In genomic region chr2:231924889-231925275, GRCh38 we compare ENCODE assay signal across 10 cellular contexts. TPM values are rescaled to one million over a fixed set of nuclear protein-coding genes. Genes with fewer than 3 reads are reported as not detected.
DNase-seq lines count a peak whose midpoint lies in the region; ATAC-seq and TF ChIP-seq lines count a peak whose summit lies in the region.
"Had no signal": no experiment of that assay in that cellular context is flagged by ENCODE, and none has a peak within 500 bp of the region (broad histone marks: within the 10 kb centered on the region; RNA-seq: fewer than 3 reads in every experiment).

No MANE protein-coding gene starts in this region.

- H3K4me1 Mint-ChIP-seq in activated CD4-positive, alpha-beta T cell treated with anti-CD3 and anti-CD28 coated beads, Interleukin-2, amount 10 ng/mL, durations not matched to agents 24 days and 14 days = peaks cover 10% of the 10 kb centered on the region
- H3K4me1 Mint-ChIP-seq in glutamatergic neuron (ENCODE audit: low read depth, unreplicated experiment) = peaks cover 43% of the 10 kb centered on the region
- peaks cover 16 to 27% of the 10 kb centered on the region in 2 donors for H3K4me1 Mint-ChIP-seq in stimulated activated naive B cell treated with anti-CD40 and anti-IgM and Interleukin-4, amounts not matched to agents 10 μg/mL and 1 μg/mL and 100 μg/mL, for 72 hours

- H3K36me3 Mint-ChIP-seq in activated CD4-positive, alpha-beta T cell treated with anti-CD3 and anti-CD28 coated beads, Interleukin-2, amount 10 ng/mL, durations not matched to agents 24 days and 14 days (ENCODE audit: low read depth) = no peaks in the 10 kb centered on the region
- H3K36me3 Mint-ChIP-seq in glutamatergic neuron (ENCODE audit: unreplicated experiment) = no peaks in the 10 kb centered on the region
- H3K36me3 Mint-ChIP-seq in stimulated activated naive B cell treated with anti-CD40 and anti-IgM and Interleukin-4, amounts not matched to agents 10 μg/mL and 1 μg/mL and 100 μg/mL, for 72 hours = no peaks in the 10 kb centered on the region

- no peak for TF ChIP-seq CTCF in glutamatergic neuron (IDR thresholded peaks at IDR 0.05; ENCODE audit: partially characterized antibody, unreplicated experiment)

- no peaks in the 10 kb centered on the region for H3K9me3 Mint-ChIP-seq in activated CD4-positive, alpha-beta T cell treated with anti-CD3 and anti-CD28 coated beads, Interleukin-2, amount 10 ng/mL, durations not matched to agents 24 days and 14 days
- peaks cover 10% of the 10 kb centered on the region for H3K9me3 Mint-ChIP-seq in glutamatergic neuron (ENCODE audit: unreplicated experiment)
- H3K9me3 Mint-ChIP-seq in stimulated activated naive B cell treated with anti-CD40 and anti-IgM and Interleukin-4, amounts not matched to agents 10 μg/mL and 1 μg/mL and 100 μg/mL, for 72 hours = no peaks in the 10 kb centered on the region

- peak overlapping the region; percentile 63 for H3K4me3 Mint-ChIP-seq in activated CD4-positive, alpha-beta T cell treated with anti-CD3 and anti-CD28 coated beads, Interleukin-2, amount 10 ng/mL, durations not matched to agents 24 days and 14 days
- peak overlapping the region; percentile 76 for H3K4me3 Mint-ChIP-seq in glutamatergic neuron (ENCODE audit: unreplicated experiment)
- peak overlapping the region; percentile 57 to 72 for H3K4me3 Mint-ChIP-seq in stimulated activated naive B cell treated with anti-CD40 and anti-IgM and Interleukin-4, amounts not matched to agents 10 μg/mL and 1 μg/mL and 100 μg/mL, for 72 hours

- DNase-seq in activated CD4-positive, alpha-beta T cell treated with anti-CD3 and anti-CD28 coated beads, Interleukin-2, amount 10 ng/mL, durations not matched to agents 24 days and 14 days = no peak
- no peak for DNase-seq in activated CD4-positive, alpha-beta T cell treated with anti-CD3 and anti-CD28 coated beads, Interleukin-2, amount 50 U/mL, for 4 hours
- DNase-seq in glutamatergic neuron = no peak
- DNase-seq in stimulated activated naive B cell treated with anti-CD40 and anti-IgM and Interleukin-4, amounts not matched to agents 10 μg/mL and 1 μg/mL and 100 μg/mL, for 72 hours = no peak
- no peak for DNase-seq in NCI-H82 treated with DMSO at 0.1 percent for 48 hours (lab: John Stamatoyannopoulos, UW; ENCODE audit: unreplicated experiment)
- no peak for DNase-seq in erythroblast (lab: John Stamatoyannopoulos, UW)

- no peak for TF ChIP-seq POLR2A in erythroblast (IDR thresholded peaks at IDR 0.05; ENCODE audit: low read length)

- peak; percentile 8 for ATAC-seq in SK-N-SH treated with all-trans-retinoic acid at 6 μM for 48 hours
- ATAC-seq in stimulated activated naive B cell treated with anti-CD40 and anti-IgM and Interleukin-4, amounts not matched to agents 10 μg/mL and 1 μg/mL and 100 μg/mL, for 72 hours (replicated peaks) = peak; percentile 11 to 12
- ATAC-seq in GM19023 (IDR thresholded peaks at IDR 0.05; ENCODE audit: unreplicated experiment) = no peak

- no peak overlapping the region for H3K27ac Mint-ChIP-seq in activated CD4-positive, alpha-beta T cell treated with anti-CD3 and anti-CD28 coated beads, Interleukin-2, amount 10 ng/mL, durations not matched to agents 24 days and 14 days
- H3K27ac Mint-ChIP-seq in glutamatergic neuron (ENCODE audit: unreplicated experiment) = peak overlapping the region; percentile 55
- no peak overlapping the region for H3K27ac Mint-ChIP-seq in stimulated activated naive B cell treated with anti-CD40 and anti-IgM and Interleukin-4, amounts not matched to agents 10 μg/mL and 1 μg/mL and 100 μg/mL, for 72 hours

- intact Hi-C loops in activated CD4-positive, alpha-beta T cell treated with anti-CD3 and anti-CD28 coated beads, Interleukin-2, amount 10 ng/mL, durations not matched to agents 24 days and 14 days (cut with micrococcal nuclease) = loop anchor here (1.0 kb wide), 2 partner anchors 217 to 402 kb away; no protein-coding TSS in a partner anchor

- peaks cover 53% of the 10 kb centered on the region for H3K27me3 Mint-ChIP-seq in activated CD4-positive, alpha-beta T cell treated with anti-CD3 and anti-CD28 coated beads, Interleukin-2, amount 10 ng/mL, durations not matched to agents 24 days and 14 days
- peaks cover 24% of the 10 kb centered on the region for H3K27me3 Mint-ChIP-seq in glutamatergic neuron (ENCODE audit: unreplicated experiment)
- peaks cover 51 to 60% of the 10 kb centered on the region in 2 donors for H3K27me3 Mint-ChIP-seq in stimulated activated naive B cell treated with anti-CD40 and anti-IgM and Interleukin-4, amounts not matched to agents 10 μg/mL and 1 μg/mL and 100 μg/mL, for 72 hours

TF ChIP-seq in SK-N-SH treated with all-trans-retinoic acid at 6 μM for 48 hours, 23 proteins besides CTCF, POLR2A, EP300 and RAD21:
- no peak for TF ChIP-seq ESRRG (CRISPR knock-in tag; IDR thresholded peaks at IDR 0.05)
TF ChIP-seq in SK-N-SH treated with all-trans-retinoic acid at 6 μM for 48 hours: peak in this region for 0.

RNA-seq across cellular contexts. Expression of gene NPPC, which starts 1.3 kb away (rescaled TPM):
- total RNA-seq in activated CD4-positive, alpha-beta T cell treated with anti-CD3 and anti-CD28 coated beads, Interleukin-2, amount 10 ng/mL, durations not matched to agents 24 days and 14 days = 0.76 and 2.2 TPM in 2 replicates
- total RNA-seq in glutamatergic neuron (ENCODE audit: unreplicated experiment) = 18.5 TPM
- total RNA-seq: HT1080, kidney had no signal

RNA-seq across cellular contexts. Expression of gene DIS3L2, which starts 36.6 kb away (rescaled TPM):
- 27.8 and 29.5 TPM in 2 replicates for total RNA-seq in activated CD4-positive, alpha-beta T cell treated with anti-CD3 and anti-CD28 coated beads, Interleukin-2, amount 10 ng/mL, durations not matched to agents 24 days and 14 days
- total RNA-seq in glutamatergic neuron (ENCODE audit: unreplicated experiment) = 42.1 TPM
